ENCODE assay signal across 9 cellular contexts in genomic region chr17:5467416-5467815, GRCh38. TPM values are rescaled to one million over a fixed set of nuclear protein-coding genes. Genes with fewer than 3 reads are reported as not detected.
DNase-seq lines count a peak whose midpoint lies in the region; ATAC-seq, FAIRE-seq and TF ChIP-seq lines count a peak whose summit lies in the region.
"Had no signal": no experiment of that assay in that cellular context is flagged by ENCODE, and none has a peak within 500 bp of the region (broad histone marks: within the 10 kb centered on the region; RNA-seq: fewer than 3 reads in every experiment).

No MANE protein-coding gene starts in this region.

- POLR2A ChIA-PET in A549 (lab: Yijun Ruan, JAX): interaction anchor here (2.1 kb wide), 1 partner anchor 28 kb away, joined by 8 read pairs; the partner anchor contains the start of gene C1QBP

- H3K79me2 ChIP-seq in mesendoderm (ENCODE audit: control insufficient read depth, insufficient read depth, low read length): peaks cover 58% of the 10 kb centered on the region

- H3K4ac ChIP-seq in mesendoderm (ENCODE audit: low read depth, low read length): no peak overlapping the region

- peak overlapping the region; percentile 95 for H3K9ac ChIP-seq in mesendoderm (ENCODE audit: low read length)

- H3K23ac ChIP-seq in mesendoderm (ENCODE audit: low read length): no peak overlapping the region

- peak overlapping the region; percentile 89 for H3K4me2 ChIP-seq in A549
- peak overlapping the region; percentile 59 for H3K4me2 ChIP-seq in mesendoderm (ENCODE audit: low read length)

- CTCF ChIA-PET in A549 (lab: Yijun Ruan, JAX): interaction anchor here (0.5 to 13.3 kb wide), 2 partner anchors 29 to 125 kb away, joined by 3 to 86 read pairs; partner anchors contain the start of gene C1QBP

- H3K4me3 ChIP-seq in A549 (peak overlapping the region; percentile 91), HFF-Myc (replicated peaks; ENCODE audit: low read depth, low read length) (peak overlapping the region; percentile 98), mesendoderm (ENCODE audit: low read length) (peak overlapping the region; percentile 69)

- no peak overlapping the region for H2BK120ac ChIP-seq in mesendoderm (ENCODE audit: low read depth, low read length)

- no peak for TF ChIP-seq CTCF in A549 (IDR thresholded peaks at IDR 0.05)
- no peak for TF ChIP-seq CTCF in HFF-Myc (IDR thresholded peaks at IDR 0.05; ENCODE audit: low read depth, low read length, missing control alignments)

- no peaks in the 10 kb centered on the region for H3K27me3 ChIP-seq in mesendoderm (ENCODE audit: insufficient read depth, low read length, poor library complexity)
- H3K27me3 ChIP-seq: neutrophil had no signal

- H2BK15ac ChIP-seq in mesendoderm (replicated peaks; ENCODE audit: low read depth): no peak overlapping the region

- H3K36me3 ChIP-seq in mesendoderm (ENCODE audit: control insufficient read depth, insufficient read depth, low read length): no peaks in the 10 kb centered on the region

- peaks cover 2% of the 10 kb centered on the region for H3K79me1 ChIP-seq in mesendoderm (ENCODE audit: low read length)

- no peak for TF ChIP-seq EP300 in A549 (IDR thresholded peaks at IDR 0.05)

- H3K27ac ChIP-seq in A549 (peak overlapping the region; percentile 85 to 95; a peak in 5 of 6 replicates), mesendoderm (ENCODE audit: low read depth, low read length) (no peak overlapping the region)

- peak overlapping the region; percentile 94 for H3K56ac ChIP-seq in mesendoderm (ENCODE audit: low read length)

- H2BK5ac ChIP-seq in mesendoderm (ENCODE audit: low read length): no peak overlapping the region

- H3K18ac ChIP-seq in mesendoderm (ENCODE audit: low read length): no peak overlapping the region

- no peak for ATAC-seq in A549
- no peak for ATAC-seq in GM18873 (IDR thresholded peaks at IDR 0.05; ENCODE audit: low FRiP score, unreplicated experiment)
- no peak for ATAC-seq in GM19395 (IDR thresholded peaks at IDR 0.05; ENCODE audit: unreplicated experiment)

- DNase-seq in A549 (ENCODE audit: low read depth in 1 of 2, low spot score in 1 of 2) (no peak), HFF-Myc (ENCODE audit: extremely low read depth, low read depth) (no peak), astrocyte of the hippocampus (ENCODE audit: low read depth, low spot score) (peak; percentile 11), mesendoderm (no peak), RKO (ENCODE audit: low spot score) (no peak), OCI-M2 (lab: John Stamatoyannopoulos, UW; ENCODE audit: unreplicated experiment) (no peak)

- TF ChIP-seq POLR2A in A549 (IDR thresholded peaks at IDR 0.05; ENCODE audit: low read length): no peak

- no peak for FAIRE-seq in A549 (lab: Jason Lieb, UNC)

- WGBS in A549 (ENCODE audit: missing lambda C conversion rate): 5% methylated on average over 8 of the region's 8 CpGs
- no CpG with 5 or more reads among the region's 8 CpGs for WGBS in mesendoderm (ENCODE audit: extremely low coverage, insufficient coverage, low lambda C conversion rate)

- H3K4me1 ChIP-seq in A549 (peaks cover 9% of the 10 kb centered on the region; the same call in 2 of the 3 replicates), mesendoderm (ENCODE audit: control insufficient read depth, low read depth, low read length) (peaks cover 6% of the 10 kb centered on the region)

- H3K9me3 ChIP-seq in A549: no peaks in the 10 kb centered on the region
- H3K9me3 ChIP-seq: neutrophil had no signal

- H4K5ac ChIP-seq in mesendoderm (ENCODE audit: low read length): no peak overlapping the region

- H4K8ac ChIP-seq in mesendoderm (ENCODE audit: low read depth, low read length): no peak overlapping the region

- no peak for TF ChIP-seq RAD21 in A549 (conservative IDR thresholded peaks at IDR 0.05 in 1 of 2, IDR thresholded peaks at IDR 0.05 in 1 of 2)

- no peak overlapping the region for H2AK5ac ChIP-seq in mesendoderm (ENCODE audit: low read length)

TF ChIP-seq in A549, 52 proteins besides CTCF, POLR2A, EP300 and RAD21:
- no peak for TF ChIP-seq ZC3H11A (IDR thresholded peaks at IDR 0.05)
- no peak for TF ChIP-seq EHMT2 (IDR thresholded peaks at IDR 0.05; ENCODE audit: low read depth)
- no peak for TF ChIP-seq NFE2L2 (conservative IDR thresholded peaks at IDR 0.05; ENCODE audit: low read length)
- TF ChIP-seq NPAS2 (CRISPR knock-in tag; IDR thresholded peaks at IDR 0.05; ENCODE audit: borderline replicate concordance): no peak
- TF ChIP-seq SMC3 (IDR thresholded peaks at IDR 0.05): no peak
- no peak for TF ChIP-seq CHD2 (IDR thresholded peaks at IDR 0.05; ENCODE audit: low read length, partially characterized antibody)
- TF ChIP-seq ZFP36 (IDR thresholded peaks at IDR 0.05; ENCODE audit: borderline replicate concordance, partially characterized antibody): no peak
- no peak for TF ChIP-seq CHD4 (IDR thresholded peaks at IDR 0.05; ENCODE audit: borderline replicate concordance)
- no peak for TF ChIP-seq FOSL2 (IDR thresholded peaks at IDR 0.05)
- TF ChIP-seq FOSL2 (CRISPR knock-in tag; IDR thresholded peaks at IDR 0.05): no peak
- TF ChIP-seq HES2 (IDR thresholded peaks at IDR 0.05): no peak
- no peak for TF ChIP-seq ZSCAN20 (CRISPR knock-in tag; IDR thresholded peaks at IDR 0.05)
- TF ChIP-seq GATA3 (IDR thresholded peaks at IDR 0.05; ENCODE audit: borderline replicate concordance): no peak
- TF ChIP-seq PBX3 (IDR thresholded peaks at IDR 0.05): no peak
- TF ChIP-seq KDM1A (IDR thresholded peaks at IDR 0.05; ENCODE audit: low read depth): no peak
- TF ChIP-seq HOXB13 (CRISPR knock-in tag; IDR thresholded peaks at IDR 0.05; ENCODE audit: low read depth): no peak
- no peak for TF ChIP-seq HOXA7 (CRISPR knock-in tag; IDR thresholded peaks at IDR 0.05)
- TF ChIP-seq ESRRA (IDR thresholded peaks at IDR 0.05; ENCODE audit: borderline replicate concordance, low read length): no peak
- TF ChIP-seq RFX5 (IDR thresholded peaks at IDR 0.05): no peak

RNA-seq across cellular contexts. Expression of gene DHX33, which starts 1.4 kb away (rescaled TPM):
- 29.5 and 35.7 TPM in 2 replicates for polyA plus RNA-seq in A549 (2011; rRNA removed)
- polyA plus RNA-seq in A549 (2012; cell fraction: cytosol; rRNA removed): 22.6 and 27.4 TPM in 2 replicates
- polyA plus RNA-seq in A549 (2012; cell fraction: nucleus; rRNA removed): 29.3 and 29.4 TPM in 2 replicates
- 26.7 to 30.4 TPM (median 27.8 TPM) in 3 replicates for polyA plus RNA-seq in A549 (2017; fragmentation: RNase III; extraction: RNeasy Plus Mini Kit Qiagen cat#74134 plus additional on column Dnase treatment)
- 44.9 and 53.7 TPM in 2 replicates for polyA minus RNA-seq in A549 (2011; rRNA and poly(A)+ RNA removed)
- 50.1 TPM for polyA plus RNA-seq in mesendoderm (2013, experiment 1 of 2)
- polyA plus RNA-seq in mesendoderm (2013, experiment 2 of 2): 49.2 TPM

RNA-seq across cellular contexts. Expression of gene DERL2, which starts 18.6 kb away (rescaled TPM):
- polyA plus RNA-seq in A549 (2011; rRNA removed): 137 and 139 TPM in 2 replicates
- polyA plus RNA-seq in A549 (2012; cell fraction: cytosol; rRNA removed): 48.4 and 51.9 TPM in 2 replicates
- polyA plus RNA-seq in A549 (2012; cell fraction: nucleus; rRNA removed): 33.7 and 50.6 TPM in 2 replicates
- polyA plus RNA-seq in A549 (2017; fragmentation: RNase III; extraction: RNeasy Plus Mini Kit Qiagen cat#74134 plus additional on column Dnase treatment): 113 to 120 TPM (median 115 TPM) in 3 replicates
- polyA minus RNA-seq in A549 (2011; rRNA and poly(A)+ RNA removed): 33.5 and 38.9 TPM in 2 replicates
- 33.1 TPM for polyA plus RNA-seq in mesendoderm (2013, experiment 1 of 2)
- 34.2 TPM for polyA plus RNA-seq in mesendoderm (2013, experiment 2 of 2)

RNA-seq across cellular contexts. Expression of gene MIS12, which starts 18.9 kb away (rescaled TPM):
- polyA plus RNA-seq in A549 (2011; rRNA removed): 36.6 and 38.2 TPM in 2 replicates
- 7.1 and 9.5 TPM in 2 replicates for polyA plus RNA-seq in A549 (2012; cell fraction: cytosol; rRNA removed)
- polyA plus RNA-seq in A549 (2012; cell fraction: nucleus; rRNA removed): 4.8 and 7.2 TPM in 2 replicates
- polyA plus RNA-seq in A549 (2017; fragmentation: RNase III; extraction: RNeasy Plus Mini Kit Qiagen cat#74134 plus additional on column Dnase treatment): 25.9 to 28.2 TPM (median 26.6 TPM) in 3 replicates
- polyA minus RNA-seq in A549 (2011; rRNA and poly(A)+ RNA removed): 36.8 and 38.8 TPM in 2 replicates
- 25.0 TPM for polyA plus RNA-seq in mesendoderm (2013, experiment 1 of 2)
- 23.5 TPM for polyA plus RNA-seq in mesendoderm (2013, experiment 2 of 2)

RNA-seq across cellular contexts. Expression of gene C1QBP, which starts 28.5 kb away (rescaled TPM):
- polyA plus RNA-seq in A549 (2011; rRNA removed) (448 and 683 TPM in 2 replicates), A549 (2017; fragmentation: RNase III; extraction: RNeasy Plus Mini Kit Qiagen cat#74134 plus additional on column Dnase treatment) (527 to 609 TPM (median 557 TPM) in 3 replicates)
- polyA plus RNA-seq in A549 (2012; cell fraction: cytosol; rRNA removed): 405 and 410 TPM in 2 replicates
- polyA plus RNA-seq in A549 (2012; cell fraction: nucleus; rRNA removed): 229 and 230 TPM in 2 replicates
- polyA minus RNA-seq in A549 (2011; rRNA and poly(A)+ RNA removed): 196 and 215 TPM in 2 replicates
- 415 TPM for polyA plus RNA-seq in mesendoderm (2013, experiment 1 of 2)
- 405 TPM for polyA plus RNA-seq in mesendoderm (2013, experiment 2 of 2)

RNA-seq across cellular contexts. Expression of gene RPAIN, which starts 47.4 kb away (rescaled TPM):
- polyA plus RNA-seq in A549 (2011; rRNA removed) (62.9 and 67.6 TPM in 2 replicates), A549 (2017; fragmentation: RNase III; extraction: RNeasy Plus Mini Kit Qiagen cat#74134 plus additional on column Dnase treatment) (71.9 to 81.2 TPM (median 72.8 TPM) in 3 replicates)
- 38.2 and 49.2 TPM in 2 replicates for polyA plus RNA-seq in A549 (2012; cell fraction: cytosol; rRNA removed)
- polyA plus RNA-seq in A549 (2012; cell fraction: nucleus; rRNA removed): 26.4 and 43.8 TPM in 2 replicates
- 24.1 and 26.2 TPM in 2 replicates for polyA minus RNA-seq in A549 (2011; rRNA and poly(A)+ RNA removed)
- 44.4 TPM for polyA plus RNA-seq in mesendoderm (2013, experiment 1 of 2)
- 43.1 TPM for polyA plus RNA-seq in mesendoderm (2013, experiment 2 of 2)
